In the genomic region with DNA sequence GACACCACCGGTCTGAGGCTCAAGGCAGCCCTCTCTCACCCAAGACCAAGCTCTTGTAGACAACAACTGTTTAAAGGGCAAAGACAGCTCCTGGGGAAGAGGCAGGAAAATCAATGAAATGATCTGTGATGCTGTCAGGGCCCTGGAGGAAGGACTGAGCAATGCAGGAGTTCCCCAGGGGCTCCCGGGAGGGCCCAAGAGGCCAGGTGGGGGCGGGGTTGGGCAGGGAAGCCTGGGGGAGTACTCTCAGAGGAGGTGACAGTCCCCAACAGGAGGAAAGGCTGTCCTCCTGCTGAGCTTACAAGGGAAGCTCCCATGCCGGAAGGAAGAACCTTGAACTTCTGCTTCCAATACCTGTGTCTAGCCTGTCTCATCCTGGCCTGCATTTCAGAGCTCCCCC, we compare ENCODE assay signal across 12 cellular contexts. TPM values are rescaled to one million over a fixed set of nuclear protein-coding genes. Genes with fewer than 3 reads are reported as not detected.
DNase-seq lines count a peak whose midpoint lies in the region; ATAC-seq, FAIRE-seq and TF ChIP-seq lines count a peak whose summit lies in the region.
"Had no signal": no experiment of that assay in that cellular context is flagged by ENCODE, and none has a peak within 500 bp of the region (broad histone marks: within the 10 kb centered on the region; RNA-seq: fewer than 3 reads in every experiment).

No MANE protein-coding gene starts in this region.

- no peaks in the 10 kb centered on the region for H3K27me3 Mint-ChIP-seq in activated CD4-positive, alpha-beta T cell treated with anti-CD3 and anti-CD28 coated beads, Interleukin-2, amount 10 ng/mL, durations not matched to agents 24 days and 14 days
- no peaks in the 10 kb centered on the region for H3K27me3 Mint-ChIP-seq in activated T-helper 17 cell treated with anti-CD3 and anti-CD28 coated beads, Interleukin-2, amount 50 U/mL, for 72 hours

- H3K4me1 ChIP-seq in HEK293 (ENCODE audit: control insufficient read depth, insufficient read depth, low read length) (no peaks in the 10 kb centered on the region), small intestine (ENCODE audit: control insufficient read depth in 2 of 2, insufficient read depth in 1 of 2, low read depth in 1 of 2, low read length in 1 of 2) (peaks cover 12 to 13% of the 10 kb centered on the region in 2 donors)

- POLR2A ChIA-PET in HEK293 (lab: Yijun Ruan, JAX): no interaction called here

- intact Hi-C loops in activated CD4-positive, alpha-beta T cell treated with anti-CD3 and anti-CD28 coated beads, Interleukin-2, amount 10 ng/mL, durations not matched to agents 24 days and 14 days (cut with micrococcal nuclease): loop anchor here (1.0 to 5.0 kb wide), 5 partner anchors 46 to 509 kb away; a partner anchor contains a TSS

- peaks cover 8% of the 10 kb centered on the region for H3K9me3 Mint-ChIP-seq in activated CD4-positive, alpha-beta T cell treated with anti-CD3 and anti-CD28 coated beads, Interleukin-2, amount 10 ng/mL, durations not matched to agents 24 days and 14 days
- no peaks in the 10 kb centered on the region for H3K9me3 Mint-ChIP-seq in activated T-helper 17 cell treated with anti-CD3 and anti-CD28 coated beads, Interleukin-2, amount 50 U/mL, for 72 hours

- no peak for TF ChIP-seq POLR2A in GM12892 (IDR thresholded peaks at IDR 0.05; ENCODE audit: low read depth, low read length)

- H3K27me3 ChIP-seq in small intestine (ENCODE audit: control insufficient read depth in 2 of 2, insufficient read depth in 2 of 2, low read length in 2 of 2): no peaks in the 10 kb centered on the region

- WGBS in small intestine, 3 donors: 21 to 44% (median 38%) methylated on average over 4 of the region's 4 CpGs

- H3K9me3 ChIP-seq in HEK293 (ENCODE audit: control insufficient read depth, insufficient read depth, low read depth, low read length): no peaks in the 10 kb centered on the region
- H3K9me3 ChIP-seq in small intestine (ENCODE audit: control insufficient read depth, low read depth): no peaks in the 10 kb centered on the region
- H3K9me3 ChIP-seq: A549 had no signal

- peaks cover 53% of the 10 kb centered on the region for H3K4me1 Mint-ChIP-seq in activated CD4-positive, alpha-beta T cell treated with anti-CD3 and anti-CD28 coated beads, Interleukin-2, amount 10 ng/mL, durations not matched to agents 24 days and 14 days
- peaks cover 46% of the 10 kb centered on the region for H3K4me1 Mint-ChIP-seq in activated T-helper 17 cell treated with anti-CD3 and anti-CD28 coated beads, Interleukin-2, amount 50 U/mL, for 72 hours

- peaks cover 1% of the 10 kb centered on the region for H3K36me3 Mint-ChIP-seq in activated CD4-positive, alpha-beta T cell treated with anti-CD3 and anti-CD28 coated beads, Interleukin-2, amount 10 ng/mL, durations not matched to agents 24 days and 14 days (ENCODE audit: low read depth)
- no peaks in the 10 kb centered on the region for H3K36me3 Mint-ChIP-seq in activated T-helper 17 cell treated with anti-CD3 and anti-CD28 coated beads, Interleukin-2, amount 50 U/mL, for 72 hours (ENCODE audit: low read depth)

- CTCF ChIA-PET in HEK293 (lab: Yijun Ruan, JAX): interaction anchor here (0.6 to 15.4 kb wide), 7 partner anchors 32 to 387 kb away, joined by 3 to 327 read pairs (median 4); no protein-coding TSS in a partner anchor

- H3K27ac Mint-ChIP-seq in activated CD4-positive, alpha-beta T cell treated with anti-CD3 and anti-CD28 coated beads, Interleukin-2, amount 10 ng/mL, durations not matched to agents 24 days and 14 days: peak overlapping the region; percentile 91
- peak overlapping the region; percentile 93 for H3K27ac Mint-ChIP-seq in activated T-helper 17 cell treated with anti-CD3 and anti-CD28 coated beads, Interleukin-2, amount 50 U/mL, for 72 hours

- H3K4me3 Mint-ChIP-seq in activated CD4-positive, alpha-beta T cell treated with anti-CD3 and anti-CD28 coated beads, Interleukin-2, amount 10 ng/mL, durations not matched to agents 24 days and 14 days: peak overlapping the region; percentile 70
- peak overlapping the region; percentile 81 for H3K4me3 Mint-ChIP-seq in activated T-helper 17 cell treated with anti-CD3 and anti-CD28 coated beads, Interleukin-2, amount 50 U/mL, for 72 hours

- H3K27ac ChIP-seq in HEK293 (ENCODE audit: extremely low read depth, low read depth, low read length) (no peak overlapping the region), small intestine (ENCODE audit: low read depth in 1 of 2, low read length in 1 of 2) (peak overlapping the region; percentile 6 to 78)
- H3K27ac ChIP-seq: A549 had no signal

- H3K4me3 ChIP-seq in HEK293 (ENCODE audit: low read depth, low read length) (no peak overlapping the region), small intestine (ENCODE audit: low read depth in 1 of 2, low read length in 2 of 2) (no peak overlapping the region)
- H3K4me3 ChIP-seq: A549 had no signal

- DNase-seq in activated CD4-positive, alpha-beta T cell treated with anti-CD3 and anti-CD28 coated beads, Interleukin-2, amount 10 ng/mL, durations not matched to agents 24 days and 14 days: peak; percentile 66
- no peak for DNase-seq in activated CD4-positive, alpha-beta T cell treated with anti-CD3 and anti-CD28 coated beads for 4 hours
- DNase-seq in small intestine (no peak), GM12892 (ENCODE audit: insufficient read length) (no peak), dermis blood vessel endothelial cell (no peak)
- DNase-seq: IMR-90, NCI-H1930 had no signal

- no peak for TF ChIP-seq CTCF in HEK293 (tag by site-specific recombination; IDR thresholded peaks at IDR 0.05)

- ATAC-seq in activated T-helper 17 cell treated with anti-CD3 and anti-CD28 coated beads, Interleukin-2, amount 50 U/mL, for 72 hours (replicated peaks): peak; percentile 18
- no peak for ATAC-seq in HG02588 (IDR thresholded peaks at IDR 0.05; ENCODE audit: unreplicated experiment)
- ATAC-seq: A549 had no signal

- no peaks in the 10 kb centered on the region for H3K36me3 ChIP-seq in HEK293 (ENCODE audit: control insufficient read depth in 2 of 2, insufficient read depth in 1 of 2, low read length in 2 of 2)
- no peaks in the 10 kb centered on the region for H3K36me3 ChIP-seq in small intestine (ENCODE audit: control insufficient read depth in 2 of 2, insufficient read depth in 2 of 2, low read length in 2 of 2)

- FAIRE-seq in small intestine (lab: Jason Lieb, UNC): no peak
- no peak for FAIRE-seq in GM12892 (lab: Jason Lieb, UNC)
- FAIRE-seq: A549, endometrium had no signal

TF ChIP-seq in HEK293, 187 proteins besides CTCF, POLR2A, EP300 and RAD21:
- TF ChIP-seq ZNF747 (tag by site-specific recombination; IDR thresholded peaks at IDR 0.05): no peak
- TF ChIP-seq ZBTB17 (tag by site-specific recombination; IDR thresholded peaks at IDR 0.05): no peak
- peak; percentile 62 for TF ChIP-seq GLIS1 (tag by site-specific recombination; IDR thresholded peaks at IDR 0.05)

RNA-seq across cellular contexts. Expression of a gene that starts 8.3 kb away (rescaled TPM):
- total RNA-seq in activated CD4-positive, alpha-beta T cell treated with anti-CD3 and anti-CD28 coated beads, Interleukin-2, amount 10 ng/mL, durations not matched to agents 24 days and 14 days: 0.05 TPM in 1 of 2 replicates, not detected in the other
- total RNA-seq in activated T-helper 17 cell treated with anti-CD3 and anti-CD28 coated beads, Interleukin-2, amount 50 U/mL, for 72 hours: not detected
- polyA plus RNA-seq in small intestine: 10 to 100 TPM in 1 of 3 donors, 1 to 10 TPM in 1, under 1 TPM in 1; 0.22 to 29.9 (median 1.1) TPM
- not detected for polyA plus RNA-seq in GM12892 (2012; ENCODE audit: missing spikeins)
- total RNA-seq in dermis blood vessel endothelial cell: 0.34 and 0.60 TPM in 2 replicates
- polyA plus RNA-seq: IMR-90 had no signal
